Comparison of ENCODE assay signal across 11 cellular contexts in the genomic region with DNA sequence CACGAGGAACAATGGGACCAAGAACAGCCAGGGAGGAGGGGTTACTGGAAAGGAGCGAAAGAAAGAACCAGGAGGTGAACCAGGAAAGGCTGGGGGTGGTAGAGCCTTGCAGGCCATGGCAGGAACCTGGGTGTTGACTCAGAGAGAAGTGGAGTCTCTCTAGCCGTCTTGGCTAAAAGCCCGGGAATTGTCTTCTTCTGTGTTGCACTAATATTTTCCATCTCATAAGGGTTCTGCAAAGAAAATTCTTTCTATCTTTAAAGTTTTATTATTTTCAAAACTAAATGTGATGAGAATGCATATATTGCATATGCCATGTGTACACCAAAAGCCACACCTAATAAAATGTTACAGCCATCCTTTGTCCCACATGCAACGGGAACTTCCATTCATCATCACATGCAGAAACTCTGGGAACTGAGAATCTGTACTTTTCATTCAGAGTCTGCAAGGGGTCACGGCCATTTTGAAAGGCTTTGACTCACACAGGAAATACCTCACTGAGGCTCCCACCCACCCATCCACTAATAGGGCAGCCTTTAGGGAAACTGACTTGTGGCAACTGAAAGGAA. TPM values are rescaled to one million over a fixed set of nuclear protein-coding genes. Genes with fewer than 3 reads are reported as not detected.
DNase-seq lines count a peak whose midpoint lies in the region; ATAC-seq and TF ChIP-seq lines count a peak whose summit lies in the region.
"Had no signal": no experiment of that assay in that cellular context is flagged by ENCODE, and none has a peak within 500 bp of the region (broad histone marks: within the 10 kb centered on the region; RNA-seq: fewer than 3 reads in every experiment).

No MANE protein-coding gene starts in this region.

- no peaks in the 10 kb centered on the region for H3K79me2 ChIP-seq in neural progenitor cell (ENCODE audit: low read depth)

- no peaks in the 10 kb centered on the region for H3K9me3 ChIP-seq in neural progenitor cell (ENCODE audit: low read depth)

- H3K4me3 Mint-ChIP-seq in neural progenitor cell, result peak overlapping the region; percentile 65

- peaks cover 16% of the 10 kb centered on the region for H3K4me1 Mint-ChIP-seq in neural progenitor cell

- H3K4me3 ChIP-seq in neural progenitor cell, result no peak overlapping the region

- peaks cover 6% of the 10 kb centered on the region for H3K27me3 Mint-ChIP-seq in neural progenitor cell (ENCODE audit: insufficient read depth, low read depth)

- H2AFZ ChIP-seq in neural progenitor cell (replicated peaks), result no peak overlapping the region

- H3K27me3 ChIP-seq in neural progenitor cell, result peaks cover 8% of the 10 kb centered on the region

- DNase-seq in AG08395 (ENCODE audit: low spot score) (peak; percentile 59), NCI-H226 (peak; percentile 61), dermis microvascular lymphatic vessel endothelial cell (ENCODE audit: low read depth in 2 of 2) (peak; percentile 70 to 95), neural progenitor cell (ENCODE audit: low spot score) (no peak), NK-92 (lab: John Stamatoyannopoulos, UW; ENCODE audit: unreplicated experiment) (no peak)
- DNase-seq: SIG-M5; stimulated activated CD4-positive, alpha-beta T cell treated with anti-CD3 and anti-CD28 coated beads, Interleukin-15, amount 100 ng/mL, for 24 hours had no signal

- no peak overlapping the region for H3K4me2 ChIP-seq in neural progenitor cell

- peaks cover 6% of the 10 kb centered on the region for H3K9me3 Mint-ChIP-seq in neural progenitor cell

- peak overlapping the region; percentile 50 for H3K27ac Mint-ChIP-seq in neural progenitor cell

- ATAC-seq in HG02938 (IDR thresholded peaks at IDR 0.05; ENCODE audit: unreplicated experiment) (no peak), HG03460 (IDR thresholded peaks at IDR 0.05; ENCODE audit: unreplicated experiment) (no peak), GM19035 (IDR thresholded peaks at IDR 0.05; ENCODE audit: unreplicated experiment) (no peak)

- TF ChIP-seq CTCF in neural progenitor cell (IDR thresholded peaks at IDR 0.05), result no peak

- H3K36me3 ChIP-seq in neural progenitor cell, result no peaks in the 10 kb centered on the region

- no peak overlapping the region for H3K27ac ChIP-seq in neural progenitor cell

- no peaks in the 10 kb centered on the region for H3K4me1 ChIP-seq in neural progenitor cell

- no peaks in the 10 kb centered on the region for H3F3A ChIP-seq in neural progenitor cell (ENCODE audit: low read depth)

- peaks cover 2% of the 10 kb centered on the region for H3K36me3 Mint-ChIP-seq in neural progenitor cell

- H4K20me1 ChIP-seq in neural progenitor cell (ENCODE audit: low read depth), result no peaks in the 10 kb centered on the region

- H3K9ac ChIP-seq in neural progenitor cell, result no peak overlapping the region

RNA-seq across cellular contexts. Expression of gene ERG, which starts 38.0 kb away (rescaled TPM):
- total RNA-seq in dermis microvascular lymphatic vessel endothelial cell, result 41.0 and 70.4 TPM in 2 replicates
- 0.09 TPM in 1 of 2 replicates, not detected in the other for total RNA-seq in neural progenitor cell (ENCODE audit: low replicate concordance)
- total RNA-seq: G401 had no signal

Comparison
In these comparisons a context has a peak if more than half of its experiments do, and no peak if none do; other contexts are left out.
1. DNase-seq: peak in AG08395 (single experiment), NCI-H226 (single experiment) and dermis microvascular lymphatic vessel endothelial cell (2 of 2); none in neural progenitor cell (single experiment) and NK-92 (single experiment).
2. RNA of gene ERG, which starts 38.0 kb away (total RNA-seq): 41.0 to 70.4 TPM in dermis microvascular lymphatic vessel endothelial cell; 0.09 TPM in neural progenitor cell; every median in the first group is over 10 times any median in the second.